Comparison of ENCODE assay signal across 24 cellular contexts in the genomic region with DNA sequence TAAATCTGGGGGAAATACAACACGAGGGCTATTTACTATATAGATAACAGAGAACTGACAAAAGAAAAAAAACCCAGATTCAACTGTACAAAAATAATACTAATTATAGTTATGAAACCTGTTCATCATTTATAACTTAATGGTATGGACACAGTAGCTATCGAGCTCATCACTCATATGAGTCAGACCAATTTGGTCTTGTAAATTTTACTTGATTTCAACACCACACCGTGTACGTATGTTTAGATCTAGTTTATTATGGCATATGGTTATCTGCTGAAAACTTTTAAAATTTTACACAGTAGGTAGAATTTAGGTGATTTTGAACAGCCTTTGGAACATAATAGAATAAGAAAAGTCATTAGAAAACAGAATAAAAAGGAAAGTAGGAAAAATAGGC.
"Had no signal": no experiment of that assay in that cellular context is flagged by ENCODE, and none has a peak within 500 bp of the region (broad histone marks: within the 10 kb centered on the region; RNA-seq: fewer than 3 reads in every experiment).

No MANE protein-coding gene starts in this region.

- H3K4me3 Mint-ChIP-seq: activated CD8-positive, alpha-beta T cell treated with anti-CD3 and anti-CD28 coated beads, Interleukin-2, amount 10 ng/mL, durations not matched to agents 7 days and 5 days; activated naive CD4-positive, alpha-beta T cell treated with anti-CD3 and anti-CD28 coated beads, Interleukin-2, amount 50 U/mL, for 24 hours; activated T-helper 1 cell treated with anti-CD3 and anti-CD28 coated beads, Interleukin-12 subunit alpha, Interleukin-12 subunit beta, Interleukin-2, Interleukin-4 antibody, amounts not matched to agents 30 ng/mL and 10 ng/mL and 1 ng/mL, durations not matched to agents 14 hours and 24 hours and 36 hours; T-helper 1 cell treated with Interleukin-12 subunit alpha and Interleukin-12 subunit beta and Interleukin-4 antibody, amounts not matched to agents 30 μg/mL and 1 μg/mL, for 36 hours; WTC11 had no signal

- H3K36me3 Mint-ChIP-seq: activated naive CD4-positive, alpha-beta T cell treated with anti-CD3 and anti-CD28 coated beads, Interleukin-2, amount 50 U/mL, for 24 hours; WTC11 had no signal

- H3K27ac Mint-ChIP-seq: activated CD8-positive, alpha-beta T cell treated with anti-CD3 and anti-CD28 coated beads, Interleukin-2, amount 10 ng/mL, durations not matched to agents 7 days and 5 days; activated T-helper 1 cell treated with anti-CD3 and anti-CD28 coated beads, Interleukin-12 subunit alpha, Interleukin-12 subunit beta, Interleukin-2, Interleukin-4 antibody, amounts not matched to agents 30 ng/mL and 10 ng/mL and 1 ng/mL, durations not matched to agents 14 hours and 24 hours and 36 hours; T-helper 1 cell treated with Interleukin-12 subunit alpha and Interleukin-12 subunit beta and Interleukin-4 antibody, amounts not matched to agents 30 μg/mL and 1 μg/mL, for 36 hours had no signal

- H3K27me3 ChIP-seq: body of pancreas had no signal

- DNase-seq: activated CD4-positive, alpha-beta T cell treated with anti-CD3 and anti-CD28 coated beads for 48 hours; activated CD4-positive, alpha-beta T cell treated with anti-CD3 and anti-CD28 coated beads, Interleukin-2, amount 50 U/mL, for 4 hours; activated CD4-positive, CD25-positive, alpha-beta regulatory T cell treated with anti-CD3 and anti-CD28 coated beads, Interleukin-2, amount 50 U/mL, for 72 hours; activated CD8-positive, alpha-beta memory T cell treated with anti-CD3 and anti-CD28 coated beads, Interleukin-2, amount 50 U/mL, for 48 hours; activated CD8-positive, alpha-beta T cell treated with anti-CD3 and anti-CD28 coated beads, Interleukin-2, amount 10 ng/mL, durations not matched to agents 7 days and 5 days; activated effector memory CD4-positive, alpha-beta T cell treated with Interleukin-2 at 50 U/mL for 16 hours; activated naive CD4-positive, alpha-beta T cell; activated T-cell treated with anti-CD3 and anti-CD28 coated beads, Interleukin-2, amount 50 U/mL, for 1 hour; aorta; body of pancreas; central memory CD4-positive, alpha-beta T cell; Kasumi-1; KBM-7; NCI-H1048; NCI-H2029; NCI-H2107; NCI-H524; OCI-M1 had no signal

- ATAC-seq: activated CD8-positive, alpha-beta T cell treated with anti-CD3 and anti-CD28 coated beads, Interleukin-2, amount 10 ng/mL, durations not matched to agents 7 days and 5 days; body of pancreas; Panc1; WTC11 had no signal

- H3K27me3 Mint-ChIP-seq: activated naive CD4-positive, alpha-beta T cell treated with anti-CD3 and anti-CD28 coated beads, Interleukin-2, amount 50 U/mL, for 24 hours had no signal

- H3K9me3 ChIP-seq: body of pancreas had no signal

- H3K4me3 ChIP-seq: body of pancreas had no signal

- H3K27ac ChIP-seq: RWPE1 had no signal

- H3K9me3 Mint-ChIP-seq: activated naive CD4-positive, alpha-beta T cell treated with anti-CD3 and anti-CD28 coated beads, Interleukin-2, amount 50 U/mL, for 24 hours; activated T-helper 1 cell treated with anti-CD3 and anti-CD28 coated beads, Interleukin-12 subunit alpha, Interleukin-12 subunit beta, Interleukin-2, Interleukin-4 antibody, amounts not matched to agents 30 ng/mL and 10 ng/mL and 1 ng/mL, durations not matched to agents 14 hours and 24 hours and 36 hours; T-helper 1 cell treated with Interleukin-12 subunit alpha and Interleukin-12 subunit beta and Interleukin-4 antibody, amounts not matched to agents 30 μg/mL and 1 μg/mL, for 36 hours; WTC11 had no signal
